In the genomic region with DNA sequence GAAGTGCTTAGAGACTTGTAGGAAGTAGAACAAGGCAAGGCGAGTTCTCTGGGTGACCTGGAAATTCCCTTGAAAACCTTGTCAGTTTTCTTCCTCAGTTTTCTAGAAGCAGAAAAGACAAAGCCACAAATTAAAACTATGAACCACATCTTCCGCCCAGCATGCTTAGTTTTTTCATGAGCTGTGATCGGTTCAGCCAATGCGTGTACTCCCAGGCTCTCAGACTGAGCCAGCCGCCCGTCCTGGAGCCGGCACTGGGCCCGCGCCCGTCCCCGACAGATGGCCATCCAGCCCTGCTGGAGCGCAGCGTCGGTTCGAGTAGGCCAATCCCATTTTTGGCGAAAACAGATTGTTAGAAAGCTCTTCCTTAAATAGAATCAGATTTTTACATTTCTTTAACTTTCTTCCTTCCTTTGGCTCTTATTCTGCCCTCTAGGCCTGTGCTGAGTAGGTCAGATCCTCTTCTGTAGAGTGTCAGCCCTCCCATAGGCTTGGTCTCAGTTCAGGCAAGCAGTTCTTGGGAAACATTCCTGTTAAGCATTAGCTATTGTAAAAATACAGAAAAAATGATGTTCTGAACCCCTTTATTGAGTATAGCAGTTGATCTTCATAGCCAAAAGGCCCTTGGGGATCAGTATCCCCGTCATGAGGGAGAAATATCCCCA, we compare ENCODE assay signal across 10 cellular contexts.
A peak's percentile ranks its signal among the peaks of the same experiment; 100 is the strongest.
DNase-seq lines count a peak whose midpoint lies in the region; ATAC-seq and TF ChIP-seq lines count a peak whose summit lies in the region.
"Had no signal": no experiment of that assay in that cellular context is flagged by ENCODE, and none has a peak within 500 bp of the region (broad histone marks: within the 10 kb centered on the region; RNA-seq: fewer than 3 reads in every experiment).

No MANE protein-coding gene starts in this region.

- H3K27ac Mint-ChIP-seq in HFFc6: no peak overlapping the region

- H3K4me1 Mint-ChIP-seq in HFFc6 (ENCODE audit: low read depth): peaks cover 6% of the 10 kb centered on the region; the same call in 1 of the 2 replicates

- no peak for TF ChIP-seq CTCF in HFFc6 (IDR thresholded peaks at IDR 0.05)

- H3K27ac ChIP-seq in epithelial cell of prostate: peak overlapping the region; percentile 76
- H3K27ac ChIP-seq: left ventricle myocardium inferior had no signal

- H3K27me3 Mint-ChIP-seq in HFFc6 (ENCODE audit: insufficient read depth): peaks cover 2% of the 10 kb centered on the region; the same call in 1 of the 2 replicates

- no peak overlapping the region for H3K4me3 Mint-ChIP-seq in HFFc6

- 0 out of 2 replicates have a peak, but pooled peaks cover 5% of the 10 kb centered on the region for H3K36me3 Mint-ChIP-seq in HFFc6 (ENCODE audit: low read depth)

- no peak for ATAC-seq in GM18519 (IDR thresholded peaks at IDR 0.05; ENCODE audit: low FRiP score, unreplicated experiment)

- H3K9me3 Mint-ChIP-seq in HFFc6: no peaks in the 10 kb centered on the region

- DNase-seq in NCI-H1694 treated with DMSO at 0.1 percent for 48 hours (lab: John Stamatoyannopoulos, UW) (peak; percentile 50), epithelial cell of prostate (ENCODE audit: low read depth, low spot score) (no peak), HFFc6 (no peak), NCI-H526 treated with DMSO at 0.1 percent for 48 hours (lab: John Stamatoyannopoulos, UW) (no peak)
- peak; percentile 31 for DNase-seq in activated CD8-positive, alpha-beta memory T cell treated with anti-CD3 and anti-CD28 coated beads, Interleukin-2, amount 50 U/mL, for 4 hours
- peak; percentile 57 for DNase-seq in stimulated activated CD8-positive, alpha-beta memory T cell treated with anti-CD3 and anti-CD28 coated beads, Interleukin-4, amount 100 ng/mL, for 48 hours
- DNase-seq: activated CD4-positive, CD25-positive, alpha-beta regulatory T cell; foreskin fibroblast; left ventricle myocardium inferior had no signal

Comparison
In these comparisons a context has a peak if more than half of its experiments do, and no peak if none do; other contexts are left out.
1. DNase-seq: peak in NCI-H1694 treated with DMSO at 0.1 percent for 48 hours (single experiment), activated CD8-positive, alpha-beta memory T cell treated with anti-CD3 and anti-CD28 coated beads, Interleukin-2, amount 50 U/mL, for 4 hours (single experiment) and stimulated activated CD8-positive, alpha-beta memory T cell treated with anti-CD3 and anti-CD28 coated beads, Interleukin-4, amount 100 ng/mL, for 48 hours (single experiment); none in epithelial cell of prostate (single experiment), HFFc6 (single experiment) and NCI-H526 treated with DMSO at 0.1 percent for 48 hours (single experiment).